1 cellular context compared by ENCODE assay signal in the genomic region with DNA sequence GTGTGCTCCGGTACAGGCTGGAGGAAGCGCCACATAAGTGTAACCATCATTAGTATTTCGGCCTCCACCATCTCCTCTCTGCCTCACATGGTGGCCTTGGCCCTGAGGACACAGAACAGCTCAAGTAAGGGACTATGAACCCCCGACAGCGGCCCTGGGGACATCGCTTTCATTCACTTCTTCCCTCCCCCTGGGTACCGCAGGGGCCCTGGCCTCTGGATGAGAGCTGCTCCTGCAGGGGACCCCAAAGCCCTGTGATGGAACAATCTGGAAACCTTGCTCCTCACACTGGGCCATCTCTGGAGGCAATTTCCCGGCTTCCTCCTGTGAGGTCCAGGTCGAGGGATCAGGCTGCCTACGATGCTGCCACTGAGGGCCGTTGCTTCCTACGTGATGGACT.
TF ChIP-seq lines count a peak whose summit lies in the region.

No MANE protein-coding gene starts in this region.

TF ChIP-seq in H1, 55 proteins besides CTCF, POLR2A, EP300 and RAD21 (continued from another document):
- TF ChIP-seq, protein P1, sequence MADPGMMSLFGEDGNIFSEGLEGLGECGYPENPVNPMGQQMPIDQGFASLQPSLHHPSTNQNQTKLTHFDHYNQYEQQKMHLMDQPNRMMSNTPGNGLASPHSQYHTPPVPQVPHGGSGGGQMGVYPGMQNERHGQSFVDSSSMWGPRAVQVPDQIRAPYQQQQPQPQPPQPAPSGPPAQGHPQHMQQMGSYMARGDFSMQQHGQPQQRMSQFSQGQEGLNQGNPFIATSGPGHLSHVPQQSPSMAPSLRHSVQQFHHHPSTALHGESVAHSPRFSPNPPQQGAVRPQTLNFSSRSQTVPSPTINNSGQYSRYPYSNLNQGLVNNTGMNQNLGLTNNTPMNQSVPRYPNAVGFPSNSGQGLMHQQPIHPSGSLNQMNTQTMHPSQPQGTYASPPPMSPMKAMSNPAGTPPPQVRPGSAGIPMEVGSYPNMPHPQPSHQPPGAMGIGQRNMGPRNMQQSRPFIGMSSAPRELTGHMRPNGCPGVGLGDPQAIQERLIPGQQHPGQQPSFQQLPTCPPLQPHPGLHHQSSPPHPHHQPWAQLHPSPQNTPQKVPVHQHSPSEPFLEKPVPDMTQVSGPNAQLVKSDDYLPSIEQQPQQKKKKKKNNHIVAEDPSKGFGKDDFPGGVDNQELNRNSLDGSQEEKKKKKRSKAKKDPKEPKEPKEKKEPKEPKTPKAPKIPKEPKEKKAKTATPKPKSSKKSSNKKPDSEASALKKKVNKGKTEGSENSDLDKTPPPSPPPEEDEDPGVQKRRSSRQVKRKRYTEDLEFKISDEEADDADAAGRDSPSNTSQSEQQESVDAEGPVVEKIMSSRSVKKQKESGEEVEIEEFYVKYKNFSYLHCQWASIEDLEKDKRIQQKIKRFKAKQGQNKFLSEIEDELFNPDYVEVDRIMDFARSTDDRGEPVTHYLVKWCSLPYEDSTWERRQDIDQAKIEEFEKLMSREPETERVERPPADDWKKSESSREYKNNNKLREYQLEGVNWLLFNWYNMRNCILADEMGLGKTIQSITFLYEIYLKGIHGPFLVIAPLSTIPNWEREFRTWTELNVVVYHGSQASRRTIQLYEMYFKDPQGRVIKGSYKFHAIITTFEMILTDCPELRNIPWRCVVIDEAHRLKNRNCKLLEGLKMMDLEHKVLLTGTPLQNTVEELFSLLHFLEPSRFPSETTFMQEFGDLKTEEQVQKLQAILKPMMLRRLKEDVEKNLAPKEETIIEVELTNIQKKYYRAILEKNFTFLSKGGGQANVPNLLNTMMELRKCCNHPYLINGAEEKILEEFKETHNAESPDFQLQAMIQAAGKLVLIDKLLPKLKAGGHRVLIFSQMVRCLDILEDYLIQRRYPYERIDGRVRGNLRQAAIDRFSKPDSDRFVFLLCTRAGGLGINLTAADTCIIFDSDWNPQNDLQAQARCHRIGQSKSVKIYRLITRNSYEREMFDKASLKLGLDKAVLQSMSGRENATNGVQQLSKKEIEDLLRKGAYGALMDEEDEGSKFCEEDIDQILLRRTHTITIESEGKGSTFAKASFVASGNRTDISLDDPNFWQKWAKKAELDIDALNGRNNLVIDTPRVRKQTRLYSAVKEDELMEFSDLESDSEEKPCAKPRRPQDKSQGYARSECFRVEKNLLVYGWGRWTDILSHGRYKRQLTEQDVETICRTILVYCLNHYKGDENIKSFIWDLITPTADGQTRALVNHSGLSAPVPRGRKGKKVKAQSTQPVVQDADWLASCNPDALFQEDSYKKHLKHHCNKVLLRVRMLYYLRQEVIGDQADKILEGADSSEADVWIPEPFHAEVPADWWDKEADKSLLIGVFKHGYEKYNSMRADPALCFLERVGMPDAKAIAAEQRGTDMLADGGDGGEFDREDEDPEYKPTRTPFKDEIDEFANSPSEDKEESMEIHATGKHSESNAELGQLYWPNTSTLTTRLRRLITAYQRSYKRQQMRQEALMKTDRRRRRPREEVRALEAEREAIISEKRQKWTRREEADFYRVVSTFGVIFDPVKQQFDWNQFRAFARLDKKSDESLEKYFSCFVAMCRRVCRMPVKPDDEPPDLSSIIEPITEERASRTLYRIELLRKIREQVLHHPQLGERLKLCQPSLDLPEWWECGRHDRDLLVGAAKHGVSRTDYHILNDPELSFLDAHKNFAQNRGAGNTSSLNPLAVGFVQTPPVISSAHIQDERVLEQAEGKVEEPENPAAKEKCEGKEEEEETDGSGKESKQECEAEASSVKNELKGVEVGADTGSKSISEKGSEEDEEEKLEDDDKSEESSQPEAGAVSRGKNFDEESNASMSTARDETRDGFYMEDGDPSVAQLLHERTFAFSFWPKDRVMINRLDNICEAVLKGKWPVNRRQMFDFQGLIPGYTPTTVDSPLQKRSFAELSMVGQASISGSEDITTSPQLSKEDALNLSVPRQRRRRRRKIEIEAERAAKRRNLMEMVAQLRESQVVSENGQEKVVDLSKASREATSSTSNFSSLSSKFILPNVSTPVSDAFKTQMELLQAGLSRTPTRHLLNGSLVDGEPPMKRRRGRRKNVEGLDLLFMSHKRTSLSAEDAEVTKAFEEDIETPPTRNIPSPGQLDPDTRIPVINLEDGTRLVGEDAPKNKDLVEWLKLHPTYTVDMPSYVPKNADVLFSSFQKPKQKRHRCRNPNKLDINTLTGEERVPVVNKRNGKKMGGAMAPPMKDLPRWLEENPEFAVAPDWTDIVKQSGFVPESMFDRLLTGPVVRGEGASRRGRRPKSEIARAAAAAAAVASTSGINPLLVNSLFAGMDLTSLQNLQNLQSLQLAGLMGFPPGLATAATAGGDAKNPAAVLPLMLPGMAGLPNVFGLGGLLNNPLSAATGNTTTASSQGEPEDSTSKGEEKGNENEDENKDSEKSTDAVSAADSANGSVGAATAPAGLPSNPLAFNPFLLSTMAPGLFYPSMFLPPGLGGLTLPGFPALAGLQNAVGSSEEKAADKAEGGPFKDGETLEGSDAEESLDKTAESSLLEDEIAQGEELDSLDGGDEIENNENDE (IDR thresholded peaks at IDR 0.05; ENCODE audit: insufficient replicate concordance, low read length) = no peak
- no peak for TF ChIP-seq SIRT6 (IDR thresholded peaks at IDR 0.05; ENCODE audit: low read length)
